ENCODE assay signal across 13 cellular contexts in the genomic region with DNA sequence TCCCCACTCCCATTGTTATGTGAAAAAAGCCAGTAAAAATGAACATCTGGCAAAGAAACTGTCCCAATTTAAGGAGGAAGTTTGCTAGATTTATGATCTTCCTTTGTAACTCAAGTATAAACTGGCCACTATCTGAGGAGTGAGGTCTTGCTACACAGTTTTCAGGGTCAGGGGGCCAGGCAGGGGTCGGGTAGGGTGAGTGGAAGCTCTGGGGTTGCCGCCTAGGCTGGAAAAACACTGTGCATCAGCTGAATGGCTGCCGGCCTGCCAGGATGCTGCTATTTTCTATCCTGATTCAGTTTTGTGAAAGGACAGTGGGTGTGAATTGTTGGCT.
DNase-seq lines count a peak whose midpoint lies in the region; ATAC-seq and TF ChIP-seq lines count a peak whose summit lies in the region.
"Had no signal": no experiment of that assay in that cellular context is flagged by ENCODE, and none has a peak within 500 bp of the region (broad histone marks: within the 10 kb centered on the region; RNA-seq: fewer than 3 reads in every experiment).

No MANE protein-coding gene starts in this region.

- no peak overlapping the region for H3K4me3 Mint-ChIP-seq in WTC11
- no peak overlapping the region for H3K4me3 Mint-ChIP-seq in activated CD4-positive, alpha-beta T cell treated with anti-CD3 and anti-CD28 coated beads, Interleukin-2, amount 10 ng/mL, durations not matched to agents 7 days and 5 days
- H3K4me3 Mint-ChIP-seq: HFFc6 had no signal

- no peaks in the 10 kb centered on the region for H3K27me3 Mint-ChIP-seq in WTC11 (ENCODE audit: low read depth)
- peaks cover 21% of the 10 kb centered on the region for H3K27me3 Mint-ChIP-seq in activated CD4-positive, alpha-beta T cell treated with anti-CD3 and anti-CD28 coated beads, Interleukin-2, amount 10 ng/mL, durations not matched to agents 7 days and 5 days

- no peaks in the 10 kb centered on the region for H3K36me3 ChIP-seq in muscle layer of duodenum (ENCODE audit: control insufficient read depth in 1 of 2, insufficient read depth in 2 of 2, low read length in 2 of 2)
- H3K36me3 ChIP-seq in tibial nerve, result no peaks in the 10 kb centered on the region

- DNase-seq in WTC11 (ENCODE audit: low spot score) (no peak), head of caudate nucleus (peak in 36 of 42 donors; percentile 34 to 84 (median 58)), tibial nerve (ENCODE audit: low spot score in 2 of 2) (peak; percentile 45 to 54)
- no peak for DNase-seq in activated naive CD4-positive, alpha-beta T cell treated with anti-CD3 and anti-CD28 coated beads, Interleukin-2, amount 50 U/mL, for 72 hours (ENCODE audit: low spot score in 2 of 2)
- no peak for DNase-seq in activated CD4-positive, alpha-beta T cell treated with anti-CD3 and anti-CD28 coated beads, Interleukin-2, amount 10 ng/mL, durations not matched to agents 7 days and 5 days
- DNase-seq: activated CD4-positive, alpha-beta T cell treated with anti-CD3 and anti-CD28 coated beads for 4 hours; activated naive CD4-positive, alpha-beta T cell; HFFc6; NCI-H510A had no signal

- CTCF ChIA-PET in WTC11 (lab: Charles Lee), result interaction anchor here (0.8 kb wide), 1 partner anchor 9 kb away, joined by 3 read pairs; no protein-coding TSS in a partner anchor
- CTCF ChIA-PET in activated CD4-positive, alpha-beta T cell treated with anti-CD3 and anti-CD28 coated beads, Interleukin-2, amount 10 ng/mL, durations not matched to agents 7 days and 5 days (lab: Charles Lee), result no interaction called here

- WGBS in tibial nerve, 2 donors, result 5 to 13% methylated on average over 3 of the region's 3 CpGs

- H3K36me3 Mint-ChIP-seq in WTC11, result no peaks in the 10 kb centered on the region
- no peaks in the 10 kb centered on the region for H3K36me3 Mint-ChIP-seq in activated naive CD4-positive, alpha-beta T cell treated with anti-CD3 and anti-CD28 coated beads, Interleukin-2, amount 50 U/mL, for 72 hours
- no peaks in the 10 kb centered on the region for H3K36me3 Mint-ChIP-seq in activated CD4-positive, alpha-beta T cell treated with anti-CD3 and anti-CD28 coated beads, Interleukin-2, amount 10 ng/mL, durations not matched to agents 7 days and 5 days (ENCODE audit: low read depth)

- H3K4me1 ChIP-seq in muscle layer of duodenum (ENCODE audit: control insufficient read depth in 1 of 2, insufficient read depth in 2 of 2, low read length in 2 of 2) (peaks cover 0 to 12% of the 10 kb centered on the region in 2 donors), tibial nerve (peaks cover 0 to 85% (median 39%) of the 10 kb centered on the region in 4 donors)

- peaks cover 2% of the 10 kb centered on the region for H3K9me3 Mint-ChIP-seq in WTC11
- no peaks in the 10 kb centered on the region for H3K9me3 Mint-ChIP-seq in activated naive CD4-positive, alpha-beta T cell treated with anti-CD3 and anti-CD28 coated beads, Interleukin-2, amount 50 U/mL, for 72 hours
- no peaks in the 10 kb centered on the region for H3K9me3 Mint-ChIP-seq in activated CD4-positive, alpha-beta T cell treated with anti-CD3 and anti-CD28 coated beads, Interleukin-2, amount 10 ng/mL, durations not matched to agents 7 days and 5 days
- H3K9me3 Mint-ChIP-seq: HFFc6 had no signal

- H3K4me3 ChIP-seq in muscle layer of duodenum (ENCODE audit: low read depth in 1 of 2, low read length in 2 of 2) (no peak overlapping the region), tibial nerve (no peak overlapping the region)

- intact Hi-C loops in head of caudate nucleus (cut with DNase I), result no loop called here

- H3K27me3 ChIP-seq in muscle layer of duodenum (ENCODE audit: low read depth, low read length) (no peaks in the 10 kb centered on the region), tibial nerve (no peaks in the 10 kb centered on the region)

- TF ChIP-seq POLR2A in tibial nerve (IDR thresholded peaks at IDR 0.05), result no peak

- peak overlapping the region; percentile 27 for H3K27ac ChIP-seq in muscle layer of duodenum (ENCODE audit: low read length)
- peak overlapping the region in 3 of 4 donors; percentile 33 to 89 (median 78) for H3K27ac ChIP-seq in tibial nerve
- H3K27ac ChIP-seq: parathyroid adenoma had no signal

- POLR2A ChIA-PET in WTC11 (lab: Charles Lee), result no interaction called here
- POLR2A ChIA-PET in activated CD4-positive, alpha-beta T cell treated with anti-CD3 and anti-CD28 coated beads, Interleukin-2, amount 10 ng/mL, durations not matched to agents 7 days and 5 days (lab: Charles Lee), result no interaction called here

- H3K4me1 Mint-ChIP-seq in WTC11, result peaks cover 67% of the 10 kb centered on the region
- H3K4me1 Mint-ChIP-seq in activated CD4-positive, alpha-beta T cell treated with anti-CD3 and anti-CD28 coated beads, Interleukin-2, amount 10 ng/mL, durations not matched to agents 7 days and 5 days, result no peaks in the 10 kb centered on the region

- TF ChIP-seq CTCF in WTC11 (IDR thresholded peaks at IDR 0.05) (no peak), tibial nerve (IDR thresholded peaks at IDR 0.05) (no peak)

- H3K27ac Mint-ChIP-seq in WTC11, result peak overlapping the region; percentile 2; the same call in 1 of the 2 replicates
- H3K27ac Mint-ChIP-seq in activated naive CD4-positive, alpha-beta T cell treated with anti-CD3 and anti-CD28 coated beads, Interleukin-2, amount 50 U/mL, for 72 hours, result no peak overlapping the region
- H3K27ac Mint-ChIP-seq in activated CD4-positive, alpha-beta T cell treated with anti-CD3 and anti-CD28 coated beads, Interleukin-2, amount 10 ng/mL, durations not matched to agents 7 days and 5 days, result no peak overlapping the region

- TF ChIP-seq EP300 in tibial nerve (IDR thresholded peaks at IDR 0.05), result peak in 1 of 2 donors; percentile 50

- no peaks in the 10 kb centered on the region for H3K9me3 ChIP-seq in muscle layer of duodenum (ENCODE audit: control insufficient read depth in 1 of 2, low read length in 2 of 2)
- H3K9me3 ChIP-seq in tibial nerve, result no peaks in the 10 kb centered on the region

- no peak for ATAC-seq in WTC11
- no peak for ATAC-seq in GM19328 (IDR thresholded peaks at IDR 0.05; ENCODE audit: unreplicated experiment)
- no peak for ATAC-seq in HG03457 (IDR thresholded peaks at IDR 0.05; ENCODE audit: unreplicated experiment)
- ATAC-seq in activated naive CD4-positive, alpha-beta T cell treated with anti-CD3 and anti-CD28 coated beads, Interleukin-2, amount 50 U/mL, for 72 hours, result no peak

TF ChIP-seq in WTC11, 78 proteins besides CTCF, POLR2A, EP300 and RAD21 (continues in another document):
- TF ChIP-seq, protein P1, sequence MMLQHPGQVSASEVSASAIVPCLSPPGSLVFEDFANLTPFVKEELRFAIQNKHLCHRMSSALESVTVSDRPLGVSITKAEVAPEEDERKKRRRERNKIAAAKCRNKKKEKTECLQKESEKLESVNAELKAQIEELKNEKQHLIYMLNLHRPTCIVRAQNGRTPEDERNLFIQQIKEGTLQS (CRISPR knock-in tag; conservative IDR thresholded peaks at IDR 0.05), result no peak
- TF ChIP-seq NFE2L1 (CRISPR knock-in tag; IDR thresholded peaks at IDR 0.05) (no peak), ATF1 (CRISPR knock-in tag; IDR thresholded peaks at IDR 0.05) (no peak), ZNF416 (CRISPR knock-in tag; IDR thresholded peaks at IDR 0.05) (no peak), MXD4 (CRISPR knock-in tag; IDR thresholded peaks at IDR 0.05; ENCODE audit: borderline replicate concordance) (no peak), CREM (CRISPR knock-in tag; IDR thresholded peaks at IDR 0.05) (no peak)
- TF ChIP-seq, protein P2, sequence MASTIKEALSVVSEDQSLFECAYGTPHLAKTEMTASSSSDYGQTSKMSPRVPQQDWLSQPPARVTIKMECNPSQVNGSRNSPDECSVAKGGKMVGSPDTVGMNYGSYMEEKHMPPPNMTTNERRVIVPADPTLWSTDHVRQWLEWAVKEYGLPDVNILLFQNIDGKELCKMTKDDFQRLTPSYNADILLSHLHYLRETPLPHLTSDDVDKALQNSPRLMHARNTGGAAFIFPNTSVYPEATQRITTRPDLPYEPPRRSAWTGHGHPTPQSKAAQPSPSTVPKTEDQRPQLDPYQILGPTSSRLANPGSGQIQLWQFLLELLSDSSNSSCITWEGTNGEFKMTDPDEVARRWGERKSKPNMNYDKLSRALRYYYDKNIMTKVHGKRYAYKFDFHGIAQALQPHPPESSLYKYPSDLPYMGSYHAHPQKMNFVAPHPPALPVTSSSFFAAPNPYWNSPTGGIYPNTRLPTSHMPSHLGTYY (CRISPR knock-in tag; IDR thresholded peaks at IDR 0.05), result no peak
- TF ChIP-seq, protein P3, sequence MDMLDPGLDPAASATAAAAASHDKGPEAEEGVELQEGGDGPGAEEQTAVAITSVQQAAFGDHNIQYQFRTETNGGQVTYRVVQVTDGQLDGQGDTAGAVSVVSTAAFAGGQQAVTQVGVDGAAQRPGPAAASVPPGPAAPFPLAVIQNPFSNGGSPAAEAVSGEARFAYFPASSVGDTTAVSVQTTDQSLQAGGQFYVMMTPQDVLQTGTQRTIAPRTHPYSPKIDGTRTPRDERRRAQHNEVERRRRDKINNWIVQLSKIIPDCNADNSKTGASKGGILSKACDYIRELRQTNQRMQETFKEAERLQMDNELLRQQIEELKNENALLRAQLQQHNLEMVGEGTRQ (CRISPR knock-in tag; IDR thresholded peaks at IDR 0.05), result no peak
- TF ChIP-seq, protein P4, sequence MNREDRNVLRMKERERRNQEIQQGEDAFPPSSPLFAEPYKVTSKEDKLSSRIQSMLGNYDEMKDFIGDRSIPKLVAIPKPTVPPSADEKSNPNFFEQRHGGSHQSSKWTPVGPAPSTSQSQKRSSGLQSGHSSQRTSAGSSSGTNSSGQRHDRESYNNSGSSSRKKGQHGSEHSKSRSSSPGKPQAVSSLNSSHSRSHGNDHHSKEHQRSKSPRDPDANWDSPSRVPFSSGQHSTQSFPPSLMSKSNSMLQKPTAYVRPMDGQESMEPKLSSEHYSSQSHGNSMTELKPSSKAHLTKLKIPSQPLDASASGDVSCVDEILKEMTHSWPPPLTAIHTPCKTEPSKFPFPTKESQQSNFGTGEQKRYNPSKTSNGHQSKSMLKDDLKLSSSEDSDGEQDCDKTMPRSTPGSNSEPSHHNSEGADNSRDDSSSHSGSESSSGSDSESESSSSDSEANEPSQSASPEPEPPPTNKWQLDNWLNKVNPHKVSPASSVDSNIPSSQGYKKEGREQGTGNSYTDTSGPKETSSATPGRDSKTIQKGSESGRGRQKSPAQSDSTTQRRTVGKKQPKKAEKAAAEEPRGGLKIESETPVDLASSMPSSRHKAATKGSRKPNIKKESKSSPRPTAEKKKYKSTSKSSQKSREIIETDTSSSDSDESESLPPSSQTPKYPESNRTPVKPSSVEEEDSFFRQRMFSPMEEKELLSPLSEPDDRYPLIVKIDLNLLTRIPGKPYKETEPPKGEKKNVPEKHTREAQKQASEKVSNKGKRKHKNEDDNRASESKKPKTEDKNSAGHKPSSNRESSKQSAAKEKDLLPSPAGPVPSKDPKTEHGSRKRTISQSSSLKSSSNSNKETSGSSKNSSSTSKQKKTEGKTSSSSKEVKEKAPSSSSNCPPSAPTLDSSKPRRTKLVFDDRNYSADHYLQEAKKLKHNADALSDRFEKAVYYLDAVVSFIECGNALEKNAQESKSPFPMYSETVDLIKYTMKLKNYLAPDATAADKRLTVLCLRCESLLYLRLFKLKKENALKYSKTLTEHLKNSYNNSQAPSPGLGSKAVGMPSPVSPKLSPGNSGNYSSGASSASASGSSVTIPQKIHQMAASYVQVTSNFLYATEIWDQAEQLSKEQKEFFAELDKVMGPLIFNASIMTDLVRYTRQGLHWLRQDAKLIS (CRISPR knock-in tag; IDR thresholded peaks at IDR 0.05; ENCODE audit: borderline replicate concordance), result no peak

Comparison
In these comparisons a context has a peak if more than half of its experiments do, and no peak if none do; other contexts are left out.
1. DNase-seq: peak in head of caudate nucleus (36 of 42) and tibial nerve (2 of 2); none in WTC11 (single experiment), activated naive CD4-positive, alpha-beta T cell treated with anti-CD3 and anti-CD28 coated beads, Interleukin-2, amount 50 U/mL, for 72 hours (0 of 2) and activated CD4-positive, alpha-beta T cell treated with anti-CD3 and anti-CD28 coated beads, Interleukin-2, amount 10 ng/mL, durations not matched to agents 7 days and 5 days (single experiment).